8 cellular contexts compared by ENCODE assay signal in the genomic region with DNA sequence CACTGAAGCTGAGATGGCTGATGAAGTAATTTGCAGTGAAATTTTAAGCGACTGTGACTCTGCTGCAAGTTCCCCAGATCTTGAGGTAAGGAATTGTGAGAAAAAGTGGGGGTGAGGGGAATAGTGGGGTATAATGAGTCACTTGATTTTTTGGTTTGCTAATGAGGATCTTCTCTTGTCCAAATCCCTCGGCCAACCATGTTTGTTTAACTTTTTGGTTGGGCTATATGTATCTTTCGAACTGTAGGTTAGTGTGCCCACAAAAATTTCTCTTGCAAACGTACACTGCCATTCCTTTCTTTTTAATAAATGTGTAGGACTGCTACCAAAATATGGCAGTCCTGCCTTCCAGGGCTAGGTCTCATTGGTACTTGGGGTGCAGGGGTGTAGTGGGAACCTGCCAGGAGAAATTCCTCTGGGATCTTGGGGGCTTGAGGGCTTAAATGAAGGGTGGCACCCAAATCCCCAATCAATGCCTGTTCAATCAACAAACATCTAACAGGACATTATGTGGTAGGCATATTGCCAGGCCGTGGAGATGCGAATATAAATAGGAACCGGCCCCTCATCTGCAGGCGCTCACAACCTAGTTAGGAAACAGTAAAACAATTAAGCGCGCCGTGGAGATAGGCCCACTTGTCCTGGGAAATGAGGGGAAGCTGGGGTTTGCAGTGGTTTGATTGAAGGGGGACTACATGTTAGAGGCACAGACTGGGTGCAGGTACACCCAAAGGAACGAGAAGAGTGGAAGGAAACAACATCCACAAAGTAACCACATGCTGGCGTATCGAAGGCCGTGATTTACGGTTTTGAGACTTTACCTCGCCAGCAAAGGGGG. TPM values are rescaled to one million over a fixed set of nuclear protein-coding genes. Genes with fewer than 3 reads are reported as not detected.
DNase-seq lines count a peak whose midpoint lies in the region; ATAC-seq and TF ChIP-seq lines count a peak whose summit lies in the region.

No MANE protein-coding gene starts in this region.

- H2AFZ ChIP-seq in MM.1S (ENCODE audit: low read length) = peak overlapping the region; percentile 50

- peaks cover 25% of the 10 kb centered on the region for H3K4me1 Mint-ChIP-seq in CD14-positive monocyte
- peaks cover 32% of the 10 kb centered on the region for H3K4me1 Mint-ChIP-seq in neural crest cell

- H3K27me3 Mint-ChIP-seq in CD14-positive monocyte (ENCODE audit: low read depth in 3 of 3) = peaks cover 0 to 2% (median 0%) of the 10 kb centered on the region in 3 donors
- H3K27me3 Mint-ChIP-seq in neural crest cell (ENCODE audit: low read depth) = peaks cover 5% of the 10 kb centered on the region

- H3K4me3 ChIP-seq in MM.1S (ENCODE audit: low read length) = peak overlapping the region; percentile 63
- H3K4me3 ChIP-seq in ectodermal cell (ENCODE audit: insufficient read depth, low read depth, low read length) = peak overlapping the region; percentile 40

- H3K9me3 Mint-ChIP-seq in CD14-positive monocyte = peaks cover 0 to 3% (median 0%) of the 10 kb centered on the region in 7 donors
- peaks cover 4% of the 10 kb centered on the region for H3K9me3 Mint-ChIP-seq in neural crest cell

- no peaks in the 10 kb centered on the region for H3K36me3 ChIP-seq in MM.1S (replicated peaks; ENCODE audit: insufficient read depth, low read length)
- peaks cover 19% of the 10 kb centered on the region for H3K36me3 ChIP-seq in ectodermal cell (ENCODE audit: control insufficient read depth, insufficient read depth, low read length)

- DNase-seq in CD14-positive monocyte (ENCODE audit: low spot score) = no peak
- no peak for DNase-seq in MM.1S
- DNase-seq in neural crest cell (ENCODE audit: low read depth, low spot score) = no peak
- DNase-seq in RPMI8226 = no peak
- DNase-seq in HuH-7.5 (ENCODE audit: low spot score) = no peak

- intact Hi-C loops in CD14-positive monocyte (cut with micrococcal nuclease) = loop anchor here (2.0 to 10.0 kb wide), 6 partner anchors 13 to 245 kb away; a partner anchor contains a TSS

- 95 to 96% methylated on average over 17 of the region's 17 CpGs for WGBS in ectodermal cell, 2 experiments

- peaks cover 18% of the 10 kb centered on the region for H3K79me2 ChIP-seq in MM.1S (ENCODE audit: low read length)

- ATAC-seq in HG02852 (IDR thresholded peaks at IDR 0.05; ENCODE audit: unreplicated experiment) (no peak), HG02870 (IDR thresholded peaks at IDR 0.05; ENCODE audit: unreplicated experiment) (no peak)

- H3K27ac ChIP-seq in MM.1S (ENCODE audit: low read length) (peak overlapping the region; percentile 86), ectodermal cell (ENCODE audit: insufficient read depth, low read depth, low read length, poor library complexity, severe bottlenecking) (peak overlapping the region; percentile 83)

- TF ChIP-seq CTCF in CD14-positive monocyte (IDR thresholded peaks at IDR 0.05) = no peak
- TF ChIP-seq CTCF in MM.1S (IDR thresholded peaks at IDR 0.05; ENCODE audit: low read length) = no peak
- no peak for TF ChIP-seq CTCF in neural crest cell (conservative IDR thresholded peaks at IDR 0.05)

- H3K4me2 ChIP-seq in MM.1S (ENCODE audit: low read depth, low read length) = peak overlapping the region; percentile 48

- no peaks in the 10 kb centered on the region for H3K9me3 ChIP-seq in MM.1S (replicated peaks; ENCODE audit: insufficient read depth, low read length)
- no peaks in the 10 kb centered on the region for H3K9me3 ChIP-seq in ectodermal cell (ENCODE audit: control insufficient read depth, low read length)

- H3K4me1 ChIP-seq in MM.1S (ENCODE audit: low read length) (no peaks in the 10 kb centered on the region), ectodermal cell (ENCODE audit: control insufficient read depth, insufficient read depth, low read length) (peaks cover 9% of the 10 kb centered on the region)

- peak overlapping the region; percentile 98 to 100 (median 99) for H3K27ac Mint-ChIP-seq in CD14-positive monocyte
- peak overlapping the region; percentile 97 for H3K27ac Mint-ChIP-seq in neural crest cell (ENCODE audit: unreplicated experiment)

- H3K36me3 Mint-ChIP-seq in CD14-positive monocyte (peaks cover 29 to 37% of the 10 kb centered on the region in 2 donors), neural crest cell (ENCODE audit: low read depth) (peaks cover 27% of the 10 kb centered on the region)

- no peaks in the 10 kb centered on the region for H3F3A ChIP-seq in MM.1S (ENCODE audit: insufficient read depth, low read length)

- H3K27me3 ChIP-seq in MM.1S (replicated peaks; ENCODE audit: insufficient read depth, low read length) (no peaks in the 10 kb centered on the region), ectodermal cell (ENCODE audit: control insufficient read depth, insufficient read depth, low read length, poor library complexity, severe bottlenecking) (no peaks in the 10 kb centered on the region)

- peak overlapping the region; percentile 24; the same call in 1 of the 2 replicates for H3K9ac ChIP-seq in MM.1S (ENCODE audit: low read length)

- H4K20me1 ChIP-seq in MM.1S (ENCODE audit: insufficient read depth, low read length) = no peaks in the 10 kb centered on the region

- H3K4me3 Mint-ChIP-seq in CD14-positive monocyte (peak overlapping the region; percentile 90 to 92), neural crest cell (peak overlapping the region; percentile 99)

- H3K9me2 ChIP-seq in MM.1S (replicated peaks; ENCODE audit: insufficient read depth, low read length) = no peaks in the 10 kb centered on the region

RNA-seq across cellular contexts. Expression of a gene that starts 1.3 kb away (rescaled TPM):
- polyA plus RNA-seq in CD14-positive monocyte = 10 to 100 TPM; 54.4 to 64.6 TPM
- polyA plus RNA-seq in ectodermal cell (2013, experiment 1 of 4) = 470 TPM
- polyA plus RNA-seq in ectodermal cell (2013, experiment 2 of 4) = 422 TPM
- polyA plus RNA-seq in ectodermal cell (2013, experiment 3 of 4) = 322 TPM
- 370 TPM for polyA plus RNA-seq in ectodermal cell (2013, experiment 4 of 4)
- 375 and 379 TPM in 2 replicates for total RNA-seq in neural crest cell

RNA-seq across cellular contexts. Expression of a gene that starts 13.3 kb away (rescaled TPM):
- polyA plus RNA-seq in CD14-positive monocyte = 1 to 10 TPM in 1 of 2 donors, under 1 TPM in 1; 0.90 to 1.4 TPM
- 24.1 TPM for polyA plus RNA-seq in ectodermal cell (2013, experiment 1 of 4)
- polyA plus RNA-seq in ectodermal cell (2013, experiment 2 of 4) = 20.8 TPM
- polyA plus RNA-seq in ectodermal cell (2013, experiment 3 of 4) = 16.4 TPM
- 18.0 TPM for polyA plus RNA-seq in ectodermal cell (2013, experiment 4 of 4)
- total RNA-seq in neural crest cell = 21.9 and 24.8 TPM in 2 replicates

RNA-seq across cellular contexts. Expression of a gene that starts 17.3 kb away (rescaled TPM):
- polyA plus RNA-seq in CD14-positive monocyte = under 1 TPM; 0.81 to 0.88 TPM
- polyA plus RNA-seq in ectodermal cell (2013, experiment 1 of 4) = 17.7 TPM
- 20.5 TPM for polyA plus RNA-seq in ectodermal cell (2013, experiment 2 of 4)
- 12.4 TPM for polyA plus RNA-seq in ectodermal cell (2013, experiment 3 of 4)
- polyA plus RNA-seq in ectodermal cell (2013, experiment 4 of 4) = 18.0 TPM
- total RNA-seq in neural crest cell = 13.6 and 15.0 TPM in 2 replicates

RNA-seq across cellular contexts. Expression of a gene that starts 32.7 kb away (rescaled TPM):
- not detected for polyA plus RNA-seq in CD14-positive monocyte
- polyA plus RNA-seq in ectodermal cell (2013, experiment 1 of 4) = 76.9 TPM
- 82.5 TPM for polyA plus RNA-seq in ectodermal cell (2013, experiment 2 of 4)
- 74.7 TPM for polyA plus RNA-seq in ectodermal cell (2013, experiment 3 of 4)
- polyA plus RNA-seq in ectodermal cell (2013, experiment 4 of 4) = 87.5 TPM
- 39.4 and 42.4 TPM in 2 replicates for total RNA-seq in neural crest cell

RNA-seq across cellular contexts. Expression of a gene that starts 34.0 kb away (rescaled TPM):
- 1 to 10 TPM; 4.1 to 5.4 TPM for polyA plus RNA-seq in CD14-positive monocyte
- polyA plus RNA-seq in ectodermal cell (2013, experiment 1 of 4) = 29.5 TPM
- 25.7 TPM for polyA plus RNA-seq in ectodermal cell (2013, experiment 2 of 4)
- 23.4 TPM for polyA plus RNA-seq in ectodermal cell (2013, experiment 3 of 4)
- 28.2 TPM for polyA plus RNA-seq in ectodermal cell (2013, experiment 4 of 4)
- 14.8 and 17.2 TPM in 2 replicates for total RNA-seq in neural crest cell
